10 cellular contexts compared by ENCODE assay signal in the genomic region with DNA sequence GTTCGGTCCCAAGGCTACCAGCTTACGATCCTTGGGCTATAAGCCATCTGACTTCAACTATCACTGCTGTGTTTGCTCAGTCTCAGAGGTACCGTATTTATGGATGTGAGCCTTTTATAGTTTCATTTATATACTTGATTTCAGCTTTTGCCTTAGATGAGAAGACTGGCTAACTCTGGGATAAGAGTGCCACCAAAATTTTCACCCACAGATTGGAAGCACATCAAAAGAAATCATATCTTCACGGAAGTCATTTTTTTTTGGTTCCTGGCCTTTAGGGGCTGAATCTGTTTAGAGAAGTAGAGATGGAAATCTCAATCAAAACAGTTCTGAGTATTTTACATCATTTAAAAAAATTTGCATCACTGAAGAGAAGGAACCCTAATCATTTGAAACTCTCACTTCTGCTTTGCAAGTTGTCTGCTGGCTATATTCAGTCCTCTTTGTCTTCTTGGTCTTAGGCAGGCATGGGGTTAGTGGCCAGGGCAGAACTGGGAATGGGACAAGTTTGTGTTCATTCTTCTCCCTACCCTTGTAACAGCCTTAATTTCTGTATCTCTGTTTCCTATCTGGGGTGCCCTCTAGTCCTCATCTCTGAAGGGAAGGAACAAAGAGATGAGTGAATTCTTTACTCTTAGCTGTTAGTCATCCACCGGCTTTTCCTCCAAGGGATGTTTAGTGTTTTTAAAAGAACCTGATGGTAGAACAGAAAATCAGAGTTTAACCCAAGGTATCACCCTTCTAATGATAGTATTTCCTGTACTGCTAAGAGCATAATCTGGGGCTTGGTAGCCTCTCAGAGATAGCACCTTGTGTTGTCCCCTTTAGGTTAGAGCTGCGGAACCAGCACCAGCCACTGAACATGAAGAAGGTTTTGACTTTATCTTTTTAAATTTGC. TPM values are rescaled to one million over a fixed set of nuclear protein-coding genes. Genes with fewer than 3 reads are reported as not detected.
DNase-seq lines count a peak whose midpoint lies in the region; ATAC-seq and TF ChIP-seq lines count a peak whose summit lies in the region.
"Had no signal": no experiment of that assay in that cellular context is flagged by ENCODE, and none has a peak within 500 bp of the region (broad histone marks: within the 10 kb centered on the region; RNA-seq: fewer than 3 reads in every experiment).

No MANE protein-coding gene starts in this region.

- peak overlapping the region; percentile 88 for H3K4me3 ChIP-seq in CD4-positive, CD25-positive, alpha-beta regulatory T cell (ENCODE audit: low read depth, low read length)
- no peak overlapping the region for H3K4me3 ChIP-seq in mammary epithelial cell (replicated peaks in 1 of 3; ENCODE audit: insufficient read depth in 1 of 3, low read depth in 2 of 3, low read length in 3 of 3)

- POLR2A ChIA-PET in activated CD4-positive, alpha-beta memory T cell treated with anti-CD3 and anti-CD28 coated beads, Interleukin-2, amount 10 ng/mL, durations not matched to agents 7 days and 5 days (lab: Charles Lee): interaction anchor here (1.0 to 23.6 kb wide), 15 partner anchors 11 to 353 kb away, joined by 3 to 779 read pairs (median 23); partner anchors contain the start of genes DMXL1, DTWD2 and TNFAIP8

- in situ Hi-C loops in mammary epithelial cell (cut with MboI; ENCODE audit: low sequenced_read_pairs in 2 of 2): no loop called here

- H4K20me1 ChIP-seq in mammary epithelial cell (ENCODE audit: insufficient read depth, low read length): no peaks in the 10 kb centered on the region

- CTCF ChIA-PET in activated CD4-positive, alpha-beta memory T cell treated with anti-CD3 and anti-CD28 coated beads, Interleukin-2, amount 10 ng/mL, durations not matched to agents 7 days and 5 days (lab: Charles Lee): interaction anchor here (0.8 to 10.4 kb wide), 20 partner anchors 12 to 353 kb away, joined by 3 to 77 read pairs (median 6); partner anchors contain the start of genes DMXL1, DTWD2 and TNFAIP8
- CTCF ChIA-PET in mammary epithelial cell (lab: Charles Lee; ENCODE audit: low non-redundant PET): no interaction called here

- H3K9me3 Mint-ChIP-seq in CD4-positive, CD25-positive, alpha-beta regulatory T cell: no peaks in the 10 kb centered on the region
- H3K9me3 Mint-ChIP-seq in activated CD4-positive, alpha-beta memory T cell treated with anti-CD3 and anti-CD28 coated beads, Interleukin-2, amount 10 ng/mL, durations not matched to agents 7 days and 5 days: no peaks in the 10 kb centered on the region

- H3K4me1 Mint-ChIP-seq in CD4-positive, CD25-positive, alpha-beta regulatory T cell: peaks cover 43 to 96% (median 84%) of the 10 kb centered on the region in 4 donors
- H3K4me1 Mint-ChIP-seq in activated CD4-positive, alpha-beta memory T cell treated with anti-CD3 and anti-CD28 coated beads, Interleukin-2, amount 10 ng/mL, durations not matched to agents 7 days and 5 days: peaks cover 91% of the 10 kb centered on the region

- H3K36me3 Mint-ChIP-seq in CD4-positive, CD25-positive, alpha-beta regulatory T cell: peaks cover 7% of the 10 kb centered on the region
- peaks cover 62% of the 10 kb centered on the region for H3K36me3 Mint-ChIP-seq in activated CD4-positive, alpha-beta memory T cell treated with anti-CD3 and anti-CD28 coated beads, Interleukin-2, amount 10 ng/mL, durations not matched to agents 7 days and 5 days (ENCODE audit: low read depth)

- H3K36me3 ChIP-seq in CD4-positive, CD25-positive, alpha-beta regulatory T cell (ENCODE audit: control insufficient read depth, insufficient read depth, low read length): no peaks in the 10 kb centered on the region
- H3K36me3 ChIP-seq in mammary epithelial cell (ENCODE audit: insufficient read depth, low read length): no peaks in the 10 kb centered on the region

- dilution Hi-C loops in mammary epithelial cell (cut with HindIII; ENCODE audit: low sequenced_read_pairs): no loop called here

- H3K27ac Mint-ChIP-seq in CD4-positive, CD25-positive, alpha-beta regulatory T cell: peak overlapping the region; percentile 90 to 96 (median 93)
- H3K27ac Mint-ChIP-seq in activated CD4-positive, alpha-beta memory T cell treated with anti-CD3 and anti-CD28 coated beads, Interleukin-2, amount 10 ng/mL, durations not matched to agents 7 days and 5 days: peak overlapping the region; percentile 94

- no peaks in the 10 kb centered on the region for H3K9me3 ChIP-seq in CD4-positive, CD25-positive, alpha-beta regulatory T cell (ENCODE audit: control insufficient read depth in 2 of 2, low read length in 2 of 2)
- H3K9me3 ChIP-seq in mammary epithelial cell (replicated peaks; ENCODE audit: insufficient read depth, low read length): no peaks in the 10 kb centered on the region
- H3K9me3 ChIP-seq: SK-N-SH had no signal

- H2AFZ ChIP-seq in mammary epithelial cell (ENCODE audit: low read depth, low read length): no peak overlapping the region

- intact Hi-C loops in mammary epithelial cell (cut with micrococcal nuclease): no loop called here

- no TSS peak for BruUV-seq in mammary epithelial cell (replicated peaks; lab: Mats Ljungman, UMichigan)

- H3K9ac ChIP-seq in mammary epithelial cell (ENCODE audit: insufficient read depth, low read length): no peak overlapping the region
- H3K9ac ChIP-seq: SK-N-SH had no signal

- TF ChIP-seq CTCF in mammary epithelial cell (conservative IDR thresholded peaks at IDR 0.05 in 1 of 2, IDR thresholded peaks at IDR 0.05 in 1 of 2; ENCODE audit: extremely low read depth in 1 of 2, insufficient read depth in 1 of 2, low read depth in 1 of 2, low read length in 2 of 2): no peak

- H3K79me2 ChIP-seq in mammary epithelial cell (ENCODE audit: insufficient read depth, low read length): peaks cover 10% of the 10 kb centered on the region

- 98% methylated on average over 6 of the region's 6 CpGs for WGBS in mammary epithelial cell (ENCODE audit: low coverage, missing lambda C conversion rate)

- peak; percentile 37 to 38 for ATAC-seq in CD4-positive, CD25-positive, alpha-beta regulatory T cell (ENCODE audit: low read depth in 2 of 2)
- peak; percentile 51 for ATAC-seq in GM19438 (IDR thresholded peaks at IDR 0.05; ENCODE audit: low read depth, unreplicated experiment)
- peak; percentile 55 for ATAC-seq in HG03342 (IDR thresholded peaks at IDR 0.05; ENCODE audit: unreplicated experiment)

- no peaks in the 10 kb centered on the region for H3K27me3 ChIP-seq in CD4-positive, CD25-positive, alpha-beta regulatory T cell (ENCODE audit: control insufficient read depth, insufficient read depth, low read length)
- no peaks in the 10 kb centered on the region for H3K27me3 ChIP-seq in mammary epithelial cell (ENCODE audit: insufficient read depth, low read length)

- peak in 1 of 3 donors; percentile 73 for DNase-seq in CD4-positive, CD25-positive, alpha-beta regulatory T cell
- DNase-seq in activated CD4-positive, alpha-beta memory T cell treated with anti-CD3 and anti-CD28 coated beads, Interleukin-2, amount 10 ng/mL, durations not matched to agents 7 days and 5 days: no peak
- no peak for DNase-seq in iPS-NIHi11 (ENCODE audit: low spot score)
- no peak for DNase-seq in DMS79 treated with DMSO at 0.1 percent for 48 hours (lab: John Stamatoyannopoulos, UW)
- DNase-seq in mammary epithelial cell: no peak
- DNase-seq in SW 1271 (lab: John Stamatoyannopoulos, UW): no peak
- DNase-seq: SK-N-SH had no signal

- no peak overlapping the region for H3K4me2 ChIP-seq in mammary epithelial cell (ENCODE audit: insufficient read depth, low read depth, low read length)
- H3K4me2 ChIP-seq: SK-N-SH had no signal

- H3K27ac ChIP-seq in CD4-positive, CD25-positive, alpha-beta regulatory T cell (ENCODE audit: insufficient read depth, low read length, poor library complexity, severe bottlenecking): peak overlapping the region; percentile 85
- H3K27ac ChIP-seq in mammary epithelial cell (ENCODE audit: insufficient read depth, low read depth, low read length): no peak overlapping the region
- H3K27ac ChIP-seq: epithelial cell of prostate had no signal

- H3K27me3 Mint-ChIP-seq in CD4-positive, CD25-positive, alpha-beta regulatory T cell: no peaks in the 10 kb centered on the region
- no peaks in the 10 kb centered on the region for H3K27me3 Mint-ChIP-seq in activated CD4-positive, alpha-beta memory T cell treated with anti-CD3 and anti-CD28 coated beads, Interleukin-2, amount 10 ng/mL, durations not matched to agents 7 days and 5 days

- H3K4me3 Mint-ChIP-seq in CD4-positive, CD25-positive, alpha-beta regulatory T cell: peak overlapping the region; percentile 85 to 92 (median 91)
- H3K4me3 Mint-ChIP-seq in activated CD4-positive, alpha-beta memory T cell treated with anti-CD3 and anti-CD28 coated beads, Interleukin-2, amount 10 ng/mL, durations not matched to agents 7 days and 5 days: peak overlapping the region; percentile 77

- H3K4me1 ChIP-seq in CD4-positive, CD25-positive, alpha-beta regulatory T cell (ENCODE audit: control insufficient read depth, insufficient read depth, low read length, poor library complexity, severe bottlenecking): peaks cover 99% of the 10 kb centered on the region
- H3K4me1 ChIP-seq in mammary epithelial cell (ENCODE audit: insufficient read depth, low read length): no peaks in the 10 kb centered on the region

RNA-seq across cellular contexts. Expression of gene TNFAIP8, which starts 14.1 kb away (rescaled TPM):
- 120 TPM for total RNA-seq in CD4-positive, CD25-positive, alpha-beta regulatory T cell
- polyA plus RNA-seq in CD4-positive, CD25-positive, alpha-beta regulatory T cell: 100 to 1,000 TPM; 183 to 244 (median 202) TPM
- total RNA-seq in activated CD4-positive, alpha-beta memory T cell treated with anti-CD3 and anti-CD28 coated beads, Interleukin-2, amount 10 ng/mL, durations not matched to agents 7 days and 5 days: 100 to 1,000 TPM; 161 to 163 TPM
- total RNA-seq in mammary epithelial cell: 10 to 100 TPM; 11.3 to 15.9 TPM
- polyA plus RNA-seq in mammary epithelial cell: 15.4 TPM
- 7.1 TPM for polyA minus RNA-seq in mammary epithelial cell
